ENCODE assay signal across 8 cellular contexts in genomic region chr9:98255578-98256296, GRCh38. TPM values are rescaled to one million over a fixed set of nuclear protein-coding genes. Genes with fewer than 3 reads are reported as not detected.
DNase-seq lines count a peak whose midpoint lies in the region; ATAC-seq lines count a peak whose summit lies in the region.

Gene TBC1D2 (minus strand): TSS chr9:98255649. CDS start chr9:98255541, 108 bp downstream.

- peak; percentile 97 for DNase-seq in CD1c-positive myeloid dendritic cell (ENCODE audit: extremely low spot score)
- peak; percentile 89 for DNase-seq in NCI-H526 treated with DMSO at 0.1 percent for 48 hours (lab: John Stamatoyannopoulos, UW)
- peak; percentile 97 for DNase-seq in activated CD4-positive, alpha-beta T cell treated with anti-CD3 and anti-CD28 coated beads, Interleukin-2, amount 50 U/mL, for 1 hour
- peak; percentile 91 for DNase-seq in dedifferentiated amniotic fluid mesenchymal stem cell (ENCODE audit: extremely low spot score)
- DNase-seq in left lobe of liver (ENCODE audit: low spot score): peak; percentile 98
- DNase-seq in stimulated activated CD4-positive, alpha-beta T cell treated with anti-CD3 and anti-CD28 coated beads, Interleukin-2, amount 100 ng/mL, for 24 hours: peak; percentile 98

- peak; percentile 89 for ATAC-seq in GM19372 (IDR thresholded peaks at IDR 0.05; ENCODE audit: low read depth, unreplicated experiment)
- peak; percentile 84 for ATAC-seq in HG03521 (IDR thresholded peaks at IDR 0.05; ENCODE audit: unreplicated experiment)
- ATAC-seq in left lobe of liver: peak; percentile 94

RNA-seq across cellular contexts. Expression of gene TBC1D2, which starts in this region (rescaled TPM):
- 17.4 TPM for total RNA-seq in left lobe of liver

Comparison
In these comparisons a context has a peak if more than half of its experiments do, and no peak if none do; other contexts are left out.
1. Peak in every context shown above with its lines: DNase-seq and ATAC-seq.